Comparison of ENCODE assay signal across 37 cellular contexts in genomic region chr10:132314336-132314735, GRCh38.
"Had no signal": no experiment of that assay in that cellular context is flagged by ENCODE, and none has a peak within 500 bp of the region (broad histone marks: within the 10 kb centered on the region; RNA-seq: fewer than 3 reads in every experiment).

No MANE protein-coding gene starts in this region.

- H3K4me3 ChIP-seq: ascending aorta, body of pancreas, breast epithelium had no signal

- DNase-seq: activated CD4-positive, alpha-beta memory T cell treated with anti-CD3 and anti-CD28 coated beads, Interleukin-2, amount 10 ng/mL, durations not matched to agents 7 days and 5 days; activated CD4-positive, alpha-beta T cell treated with anti-CD3 and anti-CD28 coated beads for 1 hour; activated CD4-positive, alpha-beta T cell treated with anti-CD3 and anti-CD28 coated beads for 36 hours; activated CD4-positive, alpha-beta T cell treated with anti-CD3 and anti-CD28 coated beads for 48 hours; activated CD4-positive, alpha-beta T cell treated with anti-CD3 and anti-CD28 coated beads, Interleukin-2, amount 10 ng/mL, durations not matched to agents 7 days and 5 days; activated CD4-positive, alpha-beta T cell treated with anti-CD3 and anti-CD28 coated beads, Interleukin-2, amount 50 U/mL, for 48 hours; activated CD4-positive, CD25-positive, alpha-beta regulatory T cell; activated CD8-positive, alpha-beta memory T cell treated with anti-CD3 and anti-CD28 coated beads for 24 hours; activated CD8-positive, alpha-beta memory T cell treated with anti-CD3 and anti-CD28 coated beads, Interleukin-2, amount 10 ng/mL, durations not matched to agents 7 days and 5 days; activated CD8-positive, alpha-beta memory T cell treated with anti-CD3 and anti-CD28 coated beads, Interleukin-2, amount 50 U/mL, for 48 hours; activated CD8-positive, alpha-beta T cell treated with anti-CD3 and anti-CD28 coated beads, Interleukin-2, amount 10 ng/mL, durations not matched to agents 7 days and 5 days; activated effector memory CD4-positive, alpha-beta T cell treated with Interleukin-2 at 50 U/mL for 16 hours; activated gamma-delta T cell; activated naive CD4-positive, alpha-beta T cell treated with anti-CD3 and anti-CD28 coated beads, Interleukin-2, amount 10 ng/mL, durations not matched to agents 7 days and 5 days; activated naive CD4-positive, alpha-beta T cell treated with Interleukin-2 at 50 U/mL for 16 hours; activated naive CD8-positive, alpha-beta T cell treated with anti-CD3 and anti-CD28 coated beads, Interleukin-2, amount 10 ng/mL, durations not matched to agents 7 days and 5 days; activated naive CD8-positive, alpha-beta T cell treated with anti-CD3 and anti-CD28 coated beads, Interleukin-2, amount 50 U/mL, for 24 hours; activated T-cell treated with anti-CD3 and anti-CD28 coated beads, Interleukin-2, amount 50 U/mL, for 24 hours; activated T-cell treated with anti-CD3 and anti-CD28 coated beads, Interleukin-2, amount 50 U/mL, for 48 hours; amygdala; anterior cingulate cortex; body of pancreas; brain microvascular endothelial cell; central memory CD4-positive, alpha-beta T cell; T-helper 1 cell; T-helper 2 cell; T-helper 9 cell; WERI-Rb-1 had no signal

- H3K4me1 ChIP-seq: ascending aorta, breast epithelium had no signal

- H3K36me3 ChIP-seq: ascending aorta, brain microvascular endothelial cell, breast epithelium, WERI-Rb-1 had no signal

- FAIRE-seq: TTC549 had no signal

- H3K27me3 Mint-ChIP-seq: activated CD4-positive, alpha-beta T cell treated with anti-CD3 and anti-CD28 coated beads for 36 hours; activated naive CD8-positive, alpha-beta T cell treated with anti-CD3 and anti-CD28 coated beads, Interleukin-2, amount 50 U/mL, for 24 hours had no signal

- H3K4me3 Mint-ChIP-seq: activated CD4-positive, alpha-beta memory T cell treated with anti-CD3 and anti-CD28 coated beads, Interleukin-2, amount 10 ng/mL, durations not matched to agents 7 days and 5 days; activated CD4-positive, alpha-beta T cell treated with anti-CD3 and anti-CD28 coated beads for 36 hours; activated CD4-positive, alpha-beta T cell treated with anti-CD3 and anti-CD28 coated beads, Interleukin-2, amount 10 ng/mL, durations not matched to agents 7 days and 5 days; activated CD8-positive, alpha-beta memory T cell treated with anti-CD3 and anti-CD28 coated beads, Interleukin-2, amount 10 ng/mL, durations not matched to agents 7 days and 5 days; activated CD8-positive, alpha-beta T cell treated with anti-CD3 and anti-CD28 coated beads, Interleukin-2, amount 10 ng/mL, durations not matched to agents 7 days and 5 days; activated naive CD4-positive, alpha-beta T cell treated with anti-CD3 and anti-CD28 coated beads, Interleukin-2, amount 10 ng/mL, durations not matched to agents 7 days and 5 days; activated naive CD8-positive, alpha-beta T cell; activated naive CD8-positive, alpha-beta T cell treated with anti-CD3 and anti-CD28 coated beads, Interleukin-2, amount 10 ng/mL, durations not matched to agents 7 days and 5 days; activated naive CD8-positive, alpha-beta T cell treated with anti-CD3 and anti-CD28 coated beads, Interleukin-2, amount 50 U/mL, for 24 hours; activated T-cell treated with anti-CD3 and anti-CD28 coated beads, Interleukin-2, amount 50 U/mL, for 24 hours; T-helper 1 cell treated with Interleukin-12 subunit alpha and Interleukin-12 subunit beta and Interleukin-4 antibody, amounts not matched to agents 30 μg/mL and 1 μg/mL, for 36 hours; T-helper 2 cell treated with Interferon-gamma antibody and Interleukin-4, amounts not matched to agents 5 μg/mL and 100 μg/mL, for 36 hours; WTC11 had no signal

- H3K9me3 Mint-ChIP-seq: activated naive CD8-positive, alpha-beta T cell treated with anti-CD3 and anti-CD28 coated beads, Interleukin-2, amount 10 ng/mL, durations not matched to agents 7 days and 5 days; activated naive CD8-positive, alpha-beta T cell treated with anti-CD3 and anti-CD28 coated beads, Interleukin-2, amount 50 U/mL, for 24 hours; activated T-cell treated with anti-CD3 and anti-CD28 coated beads, Interleukin-2, amount 50 U/mL, for 24 hours; T-helper 1 cell treated with Interleukin-12 subunit alpha and Interleukin-12 subunit beta and Interleukin-4 antibody, amounts not matched to agents 30 μg/mL and 1 μg/mL, for 36 hours had no signal

- H3K27me3 ChIP-seq: ascending aorta, body of pancreas, brain microvascular endothelial cell, breast epithelium had no signal

- H3K4me1 Mint-ChIP-seq: activated naive CD4-positive, alpha-beta T cell treated with anti-CD3 and anti-CD28 coated beads, Interleukin-2, amount 10 ng/mL, durations not matched to agents 7 days and 5 days; activated naive CD8-positive, alpha-beta T cell treated with anti-CD3 and anti-CD28 coated beads, Interleukin-2, amount 10 ng/mL, durations not matched to agents 7 days and 5 days had no signal

- H3K27ac Mint-ChIP-seq: activated CD4-positive, alpha-beta memory T cell treated with anti-CD3 and anti-CD28 coated beads, Interleukin-2, amount 10 ng/mL, durations not matched to agents 7 days and 5 days; activated CD4-positive, alpha-beta T cell treated with anti-CD3 and anti-CD28 coated beads for 36 hours; activated CD4-positive, alpha-beta T cell treated with anti-CD3 and anti-CD28 coated beads, Interleukin-2, amount 10 ng/mL, durations not matched to agents 7 days and 5 days; activated CD8-positive, alpha-beta memory T cell treated with anti-CD3 and anti-CD28 coated beads, Interleukin-2, amount 10 ng/mL, durations not matched to agents 7 days and 5 days; activated CD8-positive, alpha-beta T cell treated with anti-CD3 and anti-CD28 coated beads, Interleukin-2, amount 10 ng/mL, durations not matched to agents 7 days and 5 days; activated naive CD4-positive, alpha-beta T cell treated with anti-CD3 and anti-CD28 coated beads, Interleukin-2, amount 10 ng/mL, durations not matched to agents 7 days and 5 days; activated naive CD8-positive, alpha-beta T cell; activated naive CD8-positive, alpha-beta T cell treated with anti-CD3 and anti-CD28 coated beads, Interleukin-2, amount 10 ng/mL, durations not matched to agents 7 days and 5 days; activated naive CD8-positive, alpha-beta T cell treated with anti-CD3 and anti-CD28 coated beads, Interleukin-2, amount 50 U/mL, for 24 hours; activated T-cell treated with anti-CD3 and anti-CD28 coated beads, Interleukin-2, amount 50 U/mL, for 24 hours; activated T-helper 2 cell treated with anti-CD3 and anti-CD28 coated beads, Interferon-gamma antibody, Interleukin-2, Interleukin-4, amounts not matched to agents 10 μg/mL and 5 μg/mL and 100 μg/mL, durations not matched to agents 14 hours and 24 hours and 36 hours; T-helper 1 cell treated with Interleukin-12 subunit alpha and Interleukin-12 subunit beta and Interleukin-4 antibody, amounts not matched to agents 30 μg/mL and 1 μg/mL, for 36 hours; T-helper 2 cell treated with Interferon-gamma antibody and Interleukin-4, amounts not matched to agents 5 μg/mL and 100 μg/mL, for 36 hours; WTC11 had no signal

- H3K36me3 Mint-ChIP-seq: activated naive CD4-positive, alpha-beta T cell treated with anti-CD3 and anti-CD28 coated beads, Interleukin-2, amount 10 ng/mL, durations not matched to agents 7 days and 5 days; activated naive CD8-positive, alpha-beta T cell; activated naive CD8-positive, alpha-beta T cell treated with anti-CD3 and anti-CD28 coated beads, Interleukin-2, amount 10 ng/mL, durations not matched to agents 7 days and 5 days; WTC11 had no signal

- H3K9me3 ChIP-seq: ascending aorta, body of pancreas, breast epithelium had no signal

- H3K27ac ChIP-seq: ascending aorta, body of pancreas, brain microvascular endothelial cell, breast epithelium, WERI-Rb-1 had no signal

- ATAC-seq: activated CD4-positive, alpha-beta T cell treated with anti-CD3 and anti-CD28 coated beads for 36 hours; activated CD4-positive, CD25-positive, alpha-beta regulatory T cell treated with anti-CD3 and anti-CD28 coated beads, Interleukin-2, amount 50 U/mL, for 24 hours; activated CD8-positive, alpha-beta memory T cell treated with anti-CD3 and anti-CD28 coated beads, Interleukin-2, amount 10 ng/mL, durations not matched to agents 7 days and 5 days; activated CD8-positive, alpha-beta T cell treated with anti-CD3 and anti-CD28 coated beads, Interleukin-2, amount 10 ng/mL, durations not matched to agents 7 days and 5 days; activated naive CD8-positive, alpha-beta T cell treated with anti-CD3 and anti-CD28 coated beads, Interleukin-2, amount 50 U/mL, for 24 hours; body of pancreas; WTC11 had no signal
